ENCODE assay signal across 8 cellular contexts in the genomic region with DNA sequence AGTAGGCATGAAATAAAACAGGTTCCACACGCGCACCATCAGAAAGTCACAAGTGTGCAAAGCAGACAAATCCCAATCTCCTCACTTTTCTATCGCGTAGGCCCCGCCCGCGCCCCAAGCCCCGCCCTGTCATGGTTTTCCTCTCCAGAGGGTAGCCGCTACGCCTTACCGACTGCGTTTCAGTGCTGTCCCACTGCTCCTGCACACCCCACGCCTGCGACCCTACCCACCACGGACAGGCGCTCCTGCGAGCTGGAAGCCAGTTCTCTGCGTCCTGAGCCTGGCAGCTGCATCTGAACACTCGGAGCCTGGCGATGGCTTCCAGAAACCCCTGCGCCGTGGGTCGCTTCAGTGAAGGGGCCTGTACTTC. TPM values are rescaled to one million over a fixed set of nuclear protein-coding genes. Genes with fewer than 3 reads are reported as not detected.
DNase-seq lines count a peak whose midpoint lies in the region; ATAC-seq and TF ChIP-seq lines count a peak whose summit lies in the region.

No MANE protein-coding gene starts in this region.

- H3K27ac ChIP-seq in mesodermal cell (ENCODE audit: low read depth, low read length, severe bottlenecking) = no peak overlapping the region
- H3K27ac ChIP-seq in Karpas-422 (ENCODE audit: low read length) = no peak overlapping the region

- peak overlapping the region; percentile 89 for H3K4me3 ChIP-seq in mesodermal cell (ENCODE audit: extremely low read depth, insufficient read depth, low read length, poor library complexity, severe bottlenecking)
- H3K4me3 ChIP-seq in Karpas-422 (ENCODE audit: low read length) = no peak overlapping the region

- intact Hi-C loops in CD14-positive monocyte (cut with micrococcal nuclease) = loop anchor here (10.0 kb wide), 1 partner anchor 162 kb away; the partner anchor contains the start of gene ZNF583 (in 2 of the 2)
- intact Hi-C loops in dendritic cell treated with granulocyte-macrophage colony-stimulating factor and Interleukin-4, amounts not matched to agents 40 ng/mL and 50 ng/mL, for 4 days (cut with micrococcal nuclease) = loop anchor here (1.0 kb wide), 1 partner anchor 28 kb away; the partner anchor contains the start of gene ZNF71

- 5 to 6% methylated on average over 22 to 23 of the region's 23 CpGs for WGBS in mesodermal cell (ENCODE audit: insufficient coverage in 2 of 2), 2 experiments

- H3K79me2 ChIP-seq in Karpas-422 (ENCODE audit: low read length) = no peaks in the 10 kb centered on the region

- H3K27ac Mint-ChIP-seq in CD14-positive monocyte = peak overlapping the region; percentile 72 to 94 (median 86)
- peak overlapping the region; percentile 98 for H3K27ac Mint-ChIP-seq in dendritic cell treated with granulocyte-macrophage colony-stimulating factor and Interleukin-4, amounts not matched to agents 40 ng/mL and 50 ng/mL, for 4 days

- no peak overlapping the region for H3K4me2 ChIP-seq in Karpas-422 (ENCODE audit: low read depth, low read length, poor library complexity, severe bottlenecking)

- H3K9me3 Mint-ChIP-seq in CD14-positive monocyte = peaks cover 48 to 97% (median 90%) of the 10 kb centered on the region in 7 donors
- peaks cover 88% of the 10 kb centered on the region for H3K9me3 Mint-ChIP-seq in dendritic cell treated with granulocyte-macrophage colony-stimulating factor and Interleukin-4, amounts not matched to agents 40 ng/mL and 50 ng/mL, for 4 days

- no peak for TF ChIP-seq CTCF in CD14-positive monocyte (IDR thresholded peaks at IDR 0.05)

- no peaks in the 10 kb centered on the region for H4K20me1 ChIP-seq in Karpas-422 (ENCODE audit: insufficient read depth, low read depth, low read length)

- H3K4me1 Mint-ChIP-seq in CD14-positive monocyte = peaks cover 11% of the 10 kb centered on the region
- H3K4me1 Mint-ChIP-seq in dendritic cell treated with granulocyte-macrophage colony-stimulating factor and Interleukin-4, amounts not matched to agents 40 ng/mL and 50 ng/mL, for 4 days (ENCODE audit: low read depth) = peaks cover 9% of the 10 kb centered on the region

- DNase-seq in CD14-positive monocyte (ENCODE audit: low spot score) = peak; percentile 46
- peak; percentile 2 for DNase-seq in T-helper 9 cell
- peak; percentile 6 for DNase-seq in stimulated activated CD8-positive, alpha-beta memory T cell treated with anti-CD3 and anti-CD28 coated beads, Interleukin-15, amount 100 ng/mL, for 24 hours (ENCODE audit: low read depth)
- no peak for DNase-seq in Karpas-422

- no peaks in the 10 kb centered on the region for H3K4me1 ChIP-seq in mesodermal cell (ENCODE audit: control insufficient read depth, insufficient read depth, low read length, poor library complexity, severe bottlenecking)
- H3K4me1 ChIP-seq in Karpas-422 (ENCODE audit: low read length) = no peaks in the 10 kb centered on the region

- no peaks in the 10 kb centered on the region for H3K9me2 ChIP-seq in Karpas-422 (replicated peaks; ENCODE audit: insufficient read depth, low read length)

- H3K9ac ChIP-seq in Karpas-422 (ENCODE audit: low read length) = no peak overlapping the region

- H2AFZ ChIP-seq in Karpas-422 (ENCODE audit: low read length) = no peak overlapping the region

- H3K36me3 ChIP-seq in mesodermal cell (ENCODE audit: control insufficient read depth, insufficient read depth, low read length) = peaks cover 33% of the 10 kb centered on the region
- no peaks in the 10 kb centered on the region for H3K36me3 ChIP-seq in Karpas-422 (ENCODE audit: insufficient read depth, low read length)

- H3K27me3 ChIP-seq in Karpas-422 (ENCODE audit: low read length) = no peaks in the 10 kb centered on the region

- H3K9me3 ChIP-seq in mesodermal cell (ENCODE audit: control insufficient read depth, low read length) (peaks cover 57% of the 10 kb centered on the region), Karpas-422 (ENCODE audit: low read length) (peaks cover 78% of the 10 kb centered on the region)

- peak overlapping the region; percentile 93 to 99 for H3K4me3 Mint-ChIP-seq in CD14-positive monocyte
- peak overlapping the region; percentile 98 for H3K4me3 Mint-ChIP-seq in dendritic cell treated with granulocyte-macrophage colony-stimulating factor and Interleukin-4, amounts not matched to agents 40 ng/mL and 50 ng/mL, for 4 days

- peaks cover 20 to 25% of the 10 kb centered on the region in 2 donors for H3K36me3 Mint-ChIP-seq in CD14-positive monocyte
- H3K36me3 Mint-ChIP-seq in dendritic cell treated with granulocyte-macrophage colony-stimulating factor and Interleukin-4, amounts not matched to agents 40 ng/mL and 50 ng/mL, for 4 days (ENCODE audit: low read depth) = peaks cover 69% of the 10 kb centered on the region

- peaks cover 0 to 3% (median 1%) of the 10 kb centered on the region in 3 donors for H3K27me3 Mint-ChIP-seq in CD14-positive monocyte (ENCODE audit: low read depth in 3 of 3)
- peaks cover 1% of the 10 kb centered on the region for H3K27me3 Mint-ChIP-seq in dendritic cell treated with granulocyte-macrophage colony-stimulating factor and Interleukin-4, amounts not matched to agents 40 ng/mL and 50 ng/mL, for 4 days

- peak; percentile 22 for ATAC-seq in GM19372 (IDR thresholded peaks at IDR 0.05; ENCODE audit: low read depth, unreplicated experiment)
- peak; percentile 16 for ATAC-seq in HG03469 (IDR thresholded peaks at IDR 0.05; ENCODE audit: unreplicated experiment)

RNA-seq across cellular contexts. Expression of gene ZNF470, which starts 0.4 kb away (rescaled TPM):
- polyA plus RNA-seq in CD14-positive monocyte = under 1 TPM; 0.40 to 0.81 TPM
- 3.0 TPM for polyA plus RNA-seq in mesodermal cell (2013, experiment 1 of 2)
- 2.5 TPM for polyA plus RNA-seq in mesodermal cell (2013, experiment 2 of 2)
- not detected in 2 replicates for total RNA-seq in Karpas-422 (2014; rRNA removed; shearing (Covaris generic); ENCODE audit: low replicate concordance)

RNA-seq across cellular contexts. Expression of gene ZFP28, which starts 28.1 kb away (rescaled TPM):
- polyA plus RNA-seq in CD14-positive monocyte = under 1 TPM; 0.31 to 0.41 TPM
- polyA plus RNA-seq in mesodermal cell (2013, experiment 1 of 2) = 4.1 TPM
- polyA plus RNA-seq in mesodermal cell (2013, experiment 2 of 2) = 4.2 TPM
- not detected in 2 replicates for total RNA-seq in Karpas-422 (2014; rRNA removed; shearing (Covaris generic); ENCODE audit: low replicate concordance)

RNA-seq across cellular contexts. Expression of gene ZNF71, which starts 28.2 kb away (rescaled TPM):
- polyA plus RNA-seq in CD14-positive monocyte = 1 to 10 TPM; 4.0 TPM
- 9.7 TPM for polyA plus RNA-seq in mesodermal cell (2013, experiment 1 of 2)
- 8.9 TPM for polyA plus RNA-seq in mesodermal cell (2013, experiment 2 of 2)
- total RNA-seq in Karpas-422 (2014; rRNA removed; shearing (Covaris generic); ENCODE audit: low replicate concordance) = 16.4 and 23.2 TPM in 2 replicates

RNA-seq across cellular contexts. Expression of gene ZNF471, which starts 59.2 kb away (rescaled TPM):
- under 1 TPM in 1 of 2 donors, not detected in 1; 0.14 TPM for polyA plus RNA-seq in CD14-positive monocyte
- polyA plus RNA-seq in mesodermal cell (2013, experiment 1 of 2) = 0.70 TPM
- 0.81 TPM for polyA plus RNA-seq in mesodermal cell (2013, experiment 2 of 2)
- not detected in 2 replicates for total RNA-seq in Karpas-422 (2014; rRNA removed; shearing (Covaris generic); ENCODE audit: low replicate concordance)
